21 cellular contexts compared by ENCODE assay signal in genomic region chr17:27940503-27940902, GRCh38.
"Had no signal": no experiment of that assay in that cellular context is flagged by ENCODE, and none has a peak within 500 bp of the region (broad histone marks: within the 10 kb centered on the region; RNA-seq: fewer than 3 reads in every experiment).

No MANE protein-coding gene starts in this region.

- DNase-seq: effector memory CD4-positive, alpha-beta T cell; gastrocnemius medialis; heart right ventricle; immature natural killer cell; left ventricle myocardium inferior; mesenchymal stem cell; naive thymus-derived CD4-positive, alpha-beta T cell; nephron progenitor cell; stimulated activated CD4-positive, alpha-beta T cell treated with anti-CD3 and anti-CD28 coated beads, Interleukin-2, amount 100 ng/mL, for 48 hours; stimulated activated CD8-positive, alpha-beta memory T cell treated with anti-CD3 and anti-CD28 coated beads, Interleukin-4, amount 100 ng/mL, for 48 hours; tibial artery; upper lobe of left lung; uterus had no signal

- H3K9me3 Mint-ChIP-seq: immature natural killer cell; naive thymus-derived CD4-positive, alpha-beta T cell; stimulated activated memory B cell treated with anti-CD40 and anti-IgM and Interleukin-4, amounts not matched to agents 10 μg/mL and 1 μg/mL and 100 μg/mL, for 72 hours; stimulated activated naive CD8-positive, alpha-beta T cell treated with anti-CD3 and anti-CD28 coated beads, Interleukin-15, Interleukin-2, amounts not matched to agents 100 ng/mL and 50 ng/mL, for 24 hours had no signal

- H3K36me3 Mint-ChIP-seq: immature natural killer cell; naive thymus-derived CD4-positive, alpha-beta T cell; stimulated activated memory B cell treated with anti-CD40 and anti-IgM and Interleukin-4, amounts not matched to agents 10 μg/mL and 1 μg/mL and 100 μg/mL, for 72 hours had no signal

- H3K36me3 ChIP-seq: esophagus muscularis mucosa, gastrocnemius medialis, heart right ventricle, left ventricle myocardium inferior, neutrophil, right atrium auricular region, tibial artery, upper lobe of left lung, uterus had no signal

- H3K4me1 ChIP-seq: esophagus muscularis mucosa, gastrocnemius medialis, heart right ventricle, left ventricle myocardium inferior, right atrium auricular region, tibial artery, upper lobe of left lung, uterus had no signal

- H3K27me3 Mint-ChIP-seq: stimulated activated naive CD8-positive, alpha-beta T cell treated with anti-CD3 and anti-CD28 coated beads, Interleukin-15, Interleukin-2, amounts not matched to agents 100 ng/mL and 50 ng/mL, for 24 hours had no signal

- H3K4me3 Mint-ChIP-seq: immature natural killer cell; naive thymus-derived CD4-positive, alpha-beta T cell; nephron progenitor cell; stimulated activated memory B cell treated with anti-CD40 and anti-IgM and Interleukin-4, amounts not matched to agents 10 μg/mL and 1 μg/mL and 100 μg/mL, for 72 hours; stimulated activated naive CD8-positive, alpha-beta T cell treated with anti-CD3 and anti-CD28 coated beads, Interleukin-15, Interleukin-2, amounts not matched to agents 100 ng/mL and 50 ng/mL, for 24 hours had no signal

- H3K4me1 Mint-ChIP-seq: immature natural killer cell; naive thymus-derived CD4-positive, alpha-beta T cell had no signal

- ATAC-seq: gastrocnemius medialis; naive thymus-derived CD4-positive, alpha-beta T cell; stimulated activated memory B cell treated with anti-CD40 and anti-IgM and Interleukin-4, amounts not matched to agents 10 μg/mL and 1 μg/mL and 100 μg/mL, for 72 hours had no signal

- H3K9me3 ChIP-seq: esophagus muscularis mucosa, gastrocnemius medialis, heart right ventricle, neutrophil, right atrium auricular region, tibial artery, upper lobe of left lung, uterus had no signal

- H3K27ac ChIP-seq: epithelial cell of prostate, esophagus muscularis mucosa, gastrocnemius medialis, heart right ventricle, left ventricle myocardium inferior, neutrophil, right atrium auricular region, tibial artery, upper lobe of left lung, uterus had no signal

- H3K4me2 ChIP-seq: smooth muscle cell had no signal

- H3K27ac Mint-ChIP-seq: immature natural killer cell; naive thymus-derived CD4-positive, alpha-beta T cell; nephron progenitor cell; stimulated activated naive CD8-positive, alpha-beta T cell treated with anti-CD3 and anti-CD28 coated beads, Interleukin-15, Interleukin-2, amounts not matched to agents 100 ng/mL and 50 ng/mL, for 24 hours had no signal

- H3K4me3 ChIP-seq: esophagus muscularis mucosa, gastrocnemius medialis, heart right ventricle, left ventricle myocardium inferior, lung, right atrium auricular region, smooth muscle cell, tibial artery, upper lobe of left lung, uterus had no signal

- H3K27me3 ChIP-seq: gastrocnemius medialis, neutrophil, right atrium auricular region, tibial artery, uterus had no signal
